Comparison of ENCODE assay signal across 9 cellular contexts in genomic region chr17:2926019-2926650, GRCh38.
DNase-seq lines count a peak whose midpoint lies in the region; ATAC-seq and TF ChIP-seq lines count a peak whose summit lies in the region.
"Had no signal": no experiment of that assay in that cellular context is flagged by ENCODE, and none has a peak within 500 bp of the region (broad histone marks: within the 10 kb centered on the region; RNA-seq: fewer than 3 reads in every experiment).

No MANE protein-coding gene starts in this region.

- peaks cover 21% of the 10 kb centered on the region for H3K36me3 Mint-ChIP-seq in dendritic cell treated with granulocyte-macrophage colony-stimulating factor and Interleukin-4, amounts not matched to agents 40 ng/mL and 50 ng/mL, for 4 days (ENCODE audit: low read depth)
- no peaks in the 10 kb centered on the region for H3K36me3 Mint-ChIP-seq in neural crest cell (ENCODE audit: low read depth)
- H3K36me3 Mint-ChIP-seq in activated CD8-positive, alpha-beta T cell treated with anti-CD3 and anti-CD28 coated beads, Interleukin-2, amount 10 ng/mL, durations not matched to agents 7 days and 5 days (ENCODE audit: low read depth) = no peaks in the 10 kb centered on the region

- ATAC-seq in HG03196 (IDR thresholded peaks at IDR 0.05; ENCODE audit: unreplicated experiment) = no peak
- ATAC-seq in activated CD8-positive, alpha-beta T cell treated with anti-CD3 and anti-CD28 coated beads, Interleukin-2, amount 10 ng/mL, durations not matched to agents 7 days and 5 days = no peak
- ATAC-seq: K562 had no signal

- intact Hi-C loops in dendritic cell treated with granulocyte-macrophage colony-stimulating factor and Interleukin-4, amounts not matched to agents 40 ng/mL and 50 ng/mL, for 4 days (cut with micrococcal nuclease) = no loop called here

- H3K27me3 Mint-ChIP-seq in dendritic cell treated with granulocyte-macrophage colony-stimulating factor and Interleukin-4, amounts not matched to agents 40 ng/mL and 50 ng/mL, for 4 days = no peaks in the 10 kb centered on the region
- H3K27me3 Mint-ChIP-seq in neural crest cell (ENCODE audit: low read depth) = peaks cover 11% of the 10 kb centered on the region
- H3K27me3 Mint-ChIP-seq in activated CD8-positive, alpha-beta T cell treated with anti-CD3 and anti-CD28 coated beads, Interleukin-2, amount 10 ng/mL, durations not matched to agents 7 days and 5 days (ENCODE audit: low read depth) = peaks cover 2% of the 10 kb centered on the region

- no peak for TF ChIP-seq CTCF in neural crest cell (conservative IDR thresholded peaks at IDR 0.05)

- peak; percentile 91 for DNase-seq in EH (ENCODE audit: low read depth)
- peak; percentile 95 for DNase-seq in NCI-H226
- no peak for DNase-seq in neural crest cell (ENCODE audit: low read depth, low spot score)
- DNase-seq in SHP77 (lab: John Stamatoyannopoulos, UW) = no peak
- DNase-seq in COLO829 (ENCODE audit: low spot score) = no peak
- no peak for DNase-seq in activated CD8-positive, alpha-beta T cell treated with anti-CD3 and anti-CD28 coated beads, Interleukin-2, amount 10 ng/mL, durations not matched to agents 7 days and 5 days

- CTCF ChIA-PET in activated CD8-positive, alpha-beta T cell treated with anti-CD3 and anti-CD28 coated beads, Interleukin-2, amount 10 ng/mL, durations not matched to agents 7 days and 5 days (lab: Charles Lee) = no interaction called here

- no peaks in the 10 kb centered on the region for H3K9me3 Mint-ChIP-seq in dendritic cell treated with granulocyte-macrophage colony-stimulating factor and Interleukin-4, amounts not matched to agents 40 ng/mL and 50 ng/mL, for 4 days
- H3K9me3 Mint-ChIP-seq in neural crest cell = no peaks in the 10 kb centered on the region
- H3K9me3 Mint-ChIP-seq in activated CD8-positive, alpha-beta T cell treated with anti-CD3 and anti-CD28 coated beads, Interleukin-2, amount 10 ng/mL, durations not matched to agents 7 days and 5 days (ENCODE audit: insufficient read depth) = no peaks in the 10 kb centered on the region

- no peak overlapping the region for H3K4me3 Mint-ChIP-seq in dendritic cell treated with granulocyte-macrophage colony-stimulating factor and Interleukin-4, amounts not matched to agents 40 ng/mL and 50 ng/mL, for 4 days
- no peak overlapping the region for H3K4me3 Mint-ChIP-seq in neural crest cell
- H3K4me3 Mint-ChIP-seq in activated CD8-positive, alpha-beta T cell treated with anti-CD3 and anti-CD28 coated beads, Interleukin-2, amount 10 ng/mL, durations not matched to agents 7 days and 5 days = no peak overlapping the region

- peak overlapping the region; percentile 53 for H3K27ac Mint-ChIP-seq in dendritic cell treated with granulocyte-macrophage colony-stimulating factor and Interleukin-4, amounts not matched to agents 40 ng/mL and 50 ng/mL, for 4 days
- peak overlapping the region; percentile 50 for H3K27ac Mint-ChIP-seq in neural crest cell (ENCODE audit: unreplicated experiment)
- H3K27ac Mint-ChIP-seq in activated CD8-positive, alpha-beta T cell treated with anti-CD3 and anti-CD28 coated beads, Interleukin-2, amount 10 ng/mL, durations not matched to agents 7 days and 5 days = no peak overlapping the region

- H3K4me1 Mint-ChIP-seq in dendritic cell treated with granulocyte-macrophage colony-stimulating factor and Interleukin-4, amounts not matched to agents 40 ng/mL and 50 ng/mL, for 4 days (ENCODE audit: low read depth) = peaks cover 36% of the 10 kb centered on the region
- H3K4me1 Mint-ChIP-seq in neural crest cell = peaks cover 7% of the 10 kb centered on the region
- H3K4me1 Mint-ChIP-seq in activated CD8-positive, alpha-beta T cell treated with anti-CD3 and anti-CD28 coated beads, Interleukin-2, amount 10 ng/mL, durations not matched to agents 7 days and 5 days (ENCODE audit: low read depth) = peaks cover 1% of the 10 kb centered on the region

- POLR2A ChIA-PET in activated CD8-positive, alpha-beta T cell treated with anti-CD3 and anti-CD28 coated beads, Interleukin-2, amount 10 ng/mL, durations not matched to agents 7 days and 5 days (lab: Charles Lee) = no interaction called here

Comparison
In these comparisons a context has a peak if more than half of its experiments do, and no peak if none do; other contexts are left out.
1. DNase-seq: peak in EH (single experiment) and NCI-H226 (single experiment); none in neural crest cell (single experiment), SHP77 (0 of 2), COLO829 (single experiment) and activated CD8-positive, alpha-beta T cell treated with anti-CD3 and anti-CD28 coated beads, Interleukin-2, amount 10 ng/mL, durations not matched to agents 7 days and 5 days (single experiment).